In the genomic region with DNA sequence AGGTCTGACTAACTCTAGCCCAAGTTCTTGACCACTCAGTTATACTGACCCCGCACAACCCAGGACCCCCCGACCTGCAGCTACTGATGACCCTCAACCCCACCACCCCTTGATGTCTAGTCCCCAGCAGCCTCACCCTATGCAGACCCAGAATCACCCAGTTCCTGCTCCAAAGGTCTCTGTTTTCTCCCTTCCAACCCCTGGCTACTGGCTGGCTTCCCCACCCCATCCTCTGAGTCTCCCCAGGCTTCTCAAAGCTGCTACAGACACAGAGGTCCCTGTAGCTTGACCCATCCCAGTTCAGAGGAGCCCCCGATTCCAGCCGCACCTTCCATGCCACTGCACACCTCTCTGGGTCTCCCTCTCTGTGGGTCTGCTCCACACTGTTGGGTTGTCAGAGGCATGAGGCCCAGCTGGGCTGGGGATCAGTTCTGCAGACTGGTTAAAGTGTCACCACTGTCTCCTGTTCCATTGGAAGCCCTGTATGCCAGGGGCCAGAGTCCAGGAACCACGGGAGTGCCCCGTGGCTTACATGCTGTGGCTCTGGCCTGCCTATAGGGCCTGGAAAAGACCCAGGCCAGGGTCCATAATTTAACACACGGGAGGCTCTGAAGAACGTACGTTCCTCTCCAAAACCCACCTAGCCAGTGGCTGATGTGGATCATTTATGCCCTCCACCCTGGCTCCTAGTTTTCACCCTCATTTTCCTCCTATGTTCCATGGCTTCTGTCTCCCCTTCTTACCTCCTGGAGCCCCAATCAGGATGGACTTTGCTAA, we compare ENCODE assay signal across 1 cellular context.
A peak's percentile ranks its signal among the peaks of the same experiment; 100 is the strongest.
TF ChIP-seq lines count a peak whose summit lies in the region.

No MANE protein-coding gene starts in this region.

TF ChIP-seq in HepG2, 621 proteins besides CTCF, POLR2A, EP300 and RAD21 (continued from another document and continues in another):
- TF ChIP-seq, protein P1, sequence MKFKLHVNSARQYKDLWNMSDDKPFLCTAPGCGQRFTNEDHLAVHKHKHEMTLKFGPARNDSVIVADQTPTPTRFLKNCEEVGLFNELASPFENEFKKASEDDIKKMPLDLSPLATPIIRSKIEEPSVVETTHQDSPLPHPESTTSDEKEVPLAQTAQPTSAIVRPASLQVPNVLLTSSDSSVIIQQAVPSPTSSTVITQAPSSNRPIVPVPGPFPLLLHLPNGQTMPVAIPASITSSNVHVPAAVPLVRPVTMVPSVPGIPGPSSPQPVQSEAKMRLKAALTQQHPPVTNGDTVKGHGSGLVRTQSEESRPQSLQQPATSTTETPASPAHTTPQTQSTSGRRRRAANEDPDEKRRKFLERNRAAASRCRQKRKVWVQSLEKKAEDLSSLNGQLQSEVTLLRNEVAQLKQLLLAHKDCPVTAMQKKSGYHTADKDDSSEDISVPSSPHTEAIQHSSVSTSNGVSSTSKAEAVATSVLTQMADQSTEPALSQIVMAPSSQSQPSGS (CRISPR knock-in tag; IDR thresholded peaks at IDR 0.05): peak; percentile 69
- TF ChIP-seq MTF1 (CRISPR knock-in tag; IDR thresholded peaks at IDR 0.05): no peak
- TF ChIP-seq, protein P2, sequence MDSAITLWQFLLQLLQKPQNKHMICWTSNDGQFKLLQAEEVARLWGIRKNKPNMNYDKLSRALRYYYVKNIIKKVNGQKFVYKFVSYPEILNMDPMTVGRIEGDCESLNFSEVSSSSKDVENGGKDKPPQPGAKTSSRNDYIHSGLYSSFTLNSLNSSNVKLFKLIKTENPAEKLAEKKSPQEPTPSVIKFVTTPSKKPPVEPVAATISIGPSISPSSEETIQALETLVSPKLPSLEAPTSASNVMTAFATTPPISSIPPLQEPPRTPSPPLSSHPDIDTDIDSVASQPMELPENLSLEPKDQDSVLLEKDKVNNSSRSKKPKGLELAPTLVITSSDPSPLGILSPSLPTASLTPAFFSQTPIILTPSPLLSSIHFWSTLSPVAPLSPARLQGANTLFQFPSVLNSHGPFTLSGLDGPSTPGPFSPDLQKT (CRISPR knock-in tag; IDR thresholded peaks at IDR 0.05; ENCODE audit: borderline replicate concordance): no peak
- TF ChIP-seq, protein P3, sequence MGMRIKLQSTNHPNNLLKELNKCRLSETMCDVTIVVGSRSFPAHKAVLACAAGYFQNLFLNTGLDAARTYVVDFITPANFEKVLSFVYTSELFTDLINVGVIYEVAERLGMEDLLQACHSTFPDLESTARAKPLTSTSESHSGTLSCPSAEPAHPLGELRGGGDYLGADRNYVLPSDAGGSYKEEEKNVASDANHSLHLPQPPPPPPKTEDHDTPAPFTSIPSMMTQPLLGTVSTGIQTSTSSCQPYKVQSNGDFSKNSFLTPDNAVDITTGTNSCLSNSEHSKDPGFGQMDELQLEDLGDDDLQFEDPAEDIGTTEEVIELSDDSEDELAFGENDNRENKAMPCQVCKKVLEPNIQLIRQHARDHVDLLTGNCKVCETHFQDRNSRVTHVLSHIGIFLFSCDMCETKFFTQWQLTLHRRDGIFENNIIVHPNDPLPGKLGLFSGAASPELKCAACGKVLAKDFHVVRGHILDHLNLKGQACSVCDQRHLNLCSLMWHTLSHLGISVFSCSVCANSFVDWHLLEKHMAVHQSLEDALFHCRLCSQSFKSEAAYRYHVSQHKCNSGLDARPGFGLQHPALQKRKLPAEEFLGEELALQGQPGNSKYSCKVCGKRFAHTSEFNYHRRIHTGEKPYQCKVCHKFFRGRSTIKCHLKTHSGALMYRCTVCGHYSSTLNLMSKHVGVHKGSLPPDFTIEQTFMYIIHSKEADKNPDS (CRISPR knock-in tag; IDR thresholded peaks at IDR 0.05): no peak
- peak; percentile 79 for TF ChIP-seq POLR2G (IDR thresholded peaks at IDR 0.05; ENCODE audit: low read depth, low read length)
- TF ChIP-seq KLF16 (CRISPR knock-in tag; IDR thresholded peaks at IDR 0.05): peak in 1 of 2 experiments; percentile 63; a peak in 2 of 4 replicates
- peak; percentile 84 for TF ChIP-seq IKZF4 (CRISPR knock-in tag; IDR thresholded peaks at IDR 0.05; ENCODE audit: borderline replicate concordance, low read depth, not compliant biosample characterization)
- peak; percentile 59 for TF ChIP-seq ELF3 (CRISPR knock-in tag; IDR thresholded peaks at IDR 0.05)
- peak; percentile 86; the same call in 1 of the 2 replicates for TF ChIP-seq TARDBP (CRISPR knock-in tag; IDR thresholded peaks at IDR 0.05)
- TF ChIP-seq ZNF816 (CRISPR knock-in tag; IDR thresholded peaks at IDR 0.05; ENCODE audit: borderline replicate concordance): peak; percentile 89
- peak; percentile 67; the same call in 1 of the 2 replicates for TF ChIP-seq ISL2 (CRISPR knock-in tag; IDR thresholded peaks at IDR 0.05)
- peak; percentile 93 for TF ChIP-seq HDAC1 (CRISPR knock-in tag; IDR thresholded peaks at IDR 0.05)
- TF ChIP-seq AKAP8 (CRISPR knock-in tag; IDR thresholded peaks at IDR 0.05): peak; percentile 80; the same call in 1 of the 2 replicates
- TF ChIP-seq SNAPC5 (CRISPR knock-in tag; IDR thresholded peaks at IDR 0.05; ENCODE audit: borderline replicate concordance): no peak
- TF ChIP-seq DPF2 (CRISPR knock-in tag; IDR thresholded peaks at IDR 0.05; ENCODE audit: borderline replicate concordance, low read depth): 0 out of 2 replicates have a peak, but pooled peaks have one; percentile 63
- TF ChIP-seq, protein P4, sequence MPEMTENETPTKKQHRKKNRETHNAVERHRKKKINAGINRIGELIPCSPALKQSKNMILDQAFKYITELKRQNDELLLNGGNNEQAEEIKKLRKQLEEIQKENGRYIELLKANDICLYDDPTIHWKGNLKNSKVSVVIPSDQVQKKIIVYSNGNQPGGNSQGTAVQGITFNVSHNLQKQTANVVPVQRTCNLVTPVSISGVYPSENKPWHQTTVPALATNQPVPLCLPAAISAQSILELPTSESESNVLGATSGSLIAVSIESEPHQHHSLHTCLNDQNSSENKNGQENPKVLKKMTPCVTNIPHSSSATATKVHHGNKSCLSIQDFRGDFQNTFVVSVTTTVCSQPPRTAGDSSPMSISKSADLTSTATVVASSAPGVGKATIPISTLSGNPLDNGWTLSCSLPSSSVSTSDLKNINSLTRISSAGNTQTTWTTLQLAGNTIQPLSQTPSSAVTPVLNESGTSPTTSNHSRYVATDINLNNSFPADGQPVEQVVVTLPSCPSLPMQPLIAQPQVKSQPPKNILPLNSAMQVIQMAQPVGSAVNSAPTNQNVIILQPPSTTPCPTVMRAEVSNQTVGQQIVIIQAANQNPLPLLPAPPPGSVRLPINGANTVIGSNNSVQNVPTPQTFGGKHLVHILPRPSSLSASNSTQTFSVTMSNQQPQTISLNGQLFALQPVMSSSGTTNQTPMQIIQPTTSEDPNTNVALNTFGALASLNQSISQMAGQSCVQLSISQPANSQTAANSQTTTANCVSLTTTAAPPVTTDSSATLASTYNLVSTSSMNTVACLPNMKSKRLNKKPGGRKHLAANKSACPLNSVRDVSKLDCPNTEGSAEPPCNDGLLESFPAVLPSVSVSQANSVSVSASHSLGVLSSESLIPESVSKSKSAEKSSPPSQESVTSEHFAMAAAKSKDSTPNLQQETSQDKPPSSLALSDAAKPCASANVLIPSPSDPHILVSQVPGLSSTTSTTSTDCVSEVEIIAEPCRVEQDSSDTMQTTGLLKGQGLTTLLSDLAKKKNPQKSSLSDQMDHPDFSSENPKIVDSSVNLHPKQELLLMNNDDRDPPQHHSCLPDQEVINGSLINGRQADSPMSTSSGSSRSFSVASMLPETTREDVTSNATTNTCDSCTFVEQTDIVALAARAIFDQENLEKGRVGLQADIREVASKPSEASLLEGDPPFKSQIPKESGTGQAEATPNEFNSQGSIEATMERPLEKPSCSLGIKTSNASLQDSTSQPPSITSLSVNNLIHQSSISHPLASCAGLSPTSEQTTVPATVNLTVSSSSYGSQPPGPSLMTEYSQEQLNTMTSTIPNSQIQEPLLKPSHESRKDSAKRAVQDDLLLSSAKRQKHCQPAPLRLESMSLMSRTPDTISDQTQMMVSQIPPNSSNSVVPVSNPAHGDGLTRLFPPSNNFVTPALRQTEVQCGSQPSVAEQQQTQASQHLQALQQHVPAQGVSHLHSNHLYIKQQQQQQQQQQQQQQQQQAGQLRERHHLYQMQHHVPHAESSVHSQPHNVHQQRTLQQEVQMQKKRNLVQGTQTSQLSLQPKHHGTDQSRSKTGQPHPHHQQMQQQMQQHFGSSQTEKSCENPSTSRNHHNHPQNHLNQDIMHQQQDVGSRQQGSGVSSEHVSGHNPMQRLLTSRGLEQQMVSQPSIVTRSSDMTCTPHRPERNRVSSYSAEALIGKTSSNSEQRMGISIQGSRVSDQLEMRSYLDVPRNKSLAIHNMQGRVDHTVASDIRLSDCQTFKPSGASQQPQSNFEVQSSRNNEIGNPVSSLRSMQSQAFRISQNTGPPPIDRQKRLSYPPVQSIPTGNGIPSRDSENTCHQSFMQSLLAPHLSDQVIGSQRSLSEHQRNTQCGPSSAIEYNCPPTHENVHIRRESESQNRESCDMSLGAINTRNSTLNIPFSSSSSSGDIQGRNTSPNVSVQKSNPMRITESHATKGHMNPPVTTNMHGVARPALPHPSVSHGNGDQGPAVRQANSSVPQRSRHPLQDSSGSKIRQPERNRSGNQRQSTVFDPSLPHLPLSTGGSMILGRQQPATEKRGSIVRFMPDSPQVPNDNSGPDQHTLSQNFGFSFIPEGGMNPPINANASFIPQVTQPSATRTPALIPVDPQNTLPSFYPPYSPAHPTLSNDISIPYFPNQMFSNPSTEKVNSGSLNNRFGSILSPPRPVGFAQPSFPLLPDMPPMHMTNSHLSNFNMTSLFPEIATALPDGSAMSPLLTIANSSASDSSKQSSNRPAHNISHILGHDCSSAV (CRISPR knock-in tag; IDR thresholded peaks at IDR 0.05; ENCODE audit: borderline replicate concordance): no peak
- peak; percentile 96 for TF ChIP-seq SALL1 (CRISPR knock-in tag; IDR thresholded peaks at IDR 0.05)
- no peak for TF ChIP-seq ZNF552 (CRISPR knock-in tag; IDR thresholded peaks at IDR 0.05; ENCODE audit: borderline replicate concordance)
- no peak for TF ChIP-seq ZNF234 (CRISPR knock-in tag; conservative IDR thresholded peaks at IDR 0.05)
- peak; percentile 87; the same call in 1 of the 2 replicates for TF ChIP-seq ZSCAN29 (CRISPR knock-in tag; conservative IDR thresholded peaks at IDR 0.05)
- TF ChIP-seq PCBP1 (IDR thresholded peaks at IDR 0.05; ENCODE audit: borderline replicate concordance, low read depth, low read length): no peak
- TF ChIP-seq TBL1XR1 (IDR thresholded peaks at IDR 0.05; ENCODE audit: borderline replicate concordance, low read length, partially characterized antibody): no peak
- no peak for TF ChIP-seq ZNF101 (CRISPR knock-in tag; IDR thresholded peaks at IDR 0.05; ENCODE audit: borderline replicate concordance, low read depth)
- no peak for TF ChIP-seq ZNF329 (CRISPR knock-in tag; IDR thresholded peaks at IDR 0.05; ENCODE audit: low read depth)
- no peak for TF ChIP-seq PAWR (CRISPR knock-in tag; IDR thresholded peaks at IDR 0.05; ENCODE audit: borderline replicate concordance)
- TF ChIP-seq ZFP62 (CRISPR knock-in tag; IDR thresholded peaks at IDR 0.05): no peak
- peak; percentile 83; the same call in 1 of the 2 replicates for TF ChIP-seq YEATS4 (CRISPR knock-in tag; IDR thresholded peaks at IDR 0.05; ENCODE audit: borderline replicate concordance)
- TF ChIP-seq KMT2A (CRISPR knock-in tag; IDR thresholded peaks at IDR 0.05): peak; percentile 68; the same call in 1 of the 2 replicates
- TF ChIP-seq MBD4 (IDR thresholded peaks at IDR 0.05; ENCODE audit: borderline replicate concordance, low read length): peak; percentile 67; the same call in 1 of the 2 replicates
- TF ChIP-seq ZNF569 (CRISPR knock-in tag; IDR thresholded peaks at IDR 0.05; ENCODE audit: borderline replicate concordance): no peak
- TF ChIP-seq ZNF713 (CRISPR knock-in tag; IDR thresholded peaks at IDR 0.05): no peak
- peak; percentile 93; the same call in 1 of the 2 replicates for TF ChIP-seq ZNF614 (CRISPR knock-in tag; IDR thresholded peaks at IDR 0.05; ENCODE audit: borderline replicate concordance)
- 0 out of 2 replicates have a peak, but pooled peaks have one; percentile 56 for TF ChIP-seq ATF6 (CRISPR knock-in tag; conservative IDR thresholded peaks at IDR 0.05)
- TF ChIP-seq FOXO1 (CRISPR knock-in tag; IDR thresholded peaks at IDR 0.05): peak; percentile 80
- TF ChIP-seq ARID2 (CRISPR knock-in tag; IDR thresholded peaks at IDR 0.05; ENCODE audit: borderline replicate concordance): no peak
- TF ChIP-seq SP140L (CRISPR knock-in tag; IDR thresholded peaks at IDR 0.05; ENCODE audit: borderline replicate concordance): peak; percentile 67; the same call in 1 of the 2 replicates
- no peak for TF ChIP-seq ZNF280D (CRISPR knock-in tag; IDR thresholded peaks at IDR 0.05)
